Comparison of ENCODE assay signal across 8 cellular contexts in the genomic region with DNA sequence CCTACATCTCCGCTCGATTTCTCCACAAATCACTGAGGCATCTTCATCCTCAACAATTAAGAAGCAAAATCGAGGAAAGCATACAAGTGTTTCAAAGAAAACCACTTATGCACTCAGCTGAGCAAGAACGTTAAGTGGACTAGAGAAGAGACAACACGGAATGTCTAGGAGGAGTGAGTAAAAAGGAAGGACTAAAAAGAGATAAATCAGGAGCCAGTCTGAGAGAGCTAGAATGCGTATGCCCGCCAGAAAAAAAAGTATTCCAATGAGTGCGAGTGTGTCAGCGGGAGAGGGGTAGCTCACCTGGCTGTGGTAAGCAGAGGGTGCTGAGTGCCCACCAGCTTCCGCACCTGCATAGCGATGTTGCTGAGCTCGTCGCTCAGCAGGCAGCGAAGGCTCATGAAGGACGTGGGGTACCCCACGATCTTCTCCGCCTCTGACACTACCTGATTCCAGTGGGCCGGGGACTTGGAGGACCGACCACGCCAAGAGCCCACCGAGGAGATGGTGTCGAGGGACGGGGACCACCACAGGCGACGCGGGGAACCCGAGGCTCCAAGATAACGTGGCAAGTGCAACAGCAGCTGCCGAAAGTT.
DNase-seq lines count a peak whose midpoint lies in the region; ATAC-seq and TF ChIP-seq lines count a peak whose summit lies in the region.

No MANE protein-coding gene starts in this region.

- peak in 4 of 6 experiments; percentile 11 to 58 (median 40) for DNase-seq in stimulated activated naive CD4-positive, alpha-beta T cell (lab: John Stamatoyannopoulos, UW)
- DNase-seq in stimulated activated naive CD4-positive, alpha-beta T cell treated with Interleukin-2 at 50 U/mL for 16 hours (lab: John Stamatoyannopoulos, UW): no peak
- DNase-seq in NCI-H2107 (lab: John Stamatoyannopoulos, UW) (peak; percentile 4), fibroblast of mammary gland (ENCODE audit: low read depth) (peak; percentile 26), nephron progenitor cell (no peak), NCI-H187 treated with DMSO at 0.1 percent for 48 hours (lab: John Stamatoyannopoulos, UW) (no peak)
- DNase-seq in activated CD4-positive, alpha-beta T cell treated with anti-CD3 and anti-CD28 coated beads, Interleukin-2, amount 50 U/mL, for 48 hours: peak; percentile 30 to 42

- peak overlapping the region; percentile 85 for H3K4me3 ChIP-seq in fibroblast of mammary gland (ENCODE audit: control insufficient read depth, low read depth, low read length)

- peaks cover 8% of the 10 kb centered on the region for H3K36me3 Mint-ChIP-seq in nephron progenitor cell (ENCODE audit: low read depth)

- ATAC-seq in HG02759 (IDR thresholded peaks at IDR 0.05; ENCODE audit: unreplicated experiment): peak; percentile 31

- no peaks in the 10 kb centered on the region for H3K9me3 Mint-ChIP-seq in nephron progenitor cell

- peaks cover 24% of the 10 kb centered on the region for H3K4me1 Mint-ChIP-seq in nephron progenitor cell

- H3K4me3 Mint-ChIP-seq in nephron progenitor cell: peak overlapping the region; percentile 91

- TF ChIP-seq CTCF in fibroblast of mammary gland (conservative IDR thresholded peaks at IDR 0.05; ENCODE audit: control insufficient read depth, insufficient read depth, low read depth, low read length) (no peak), nephron progenitor cell (IDR thresholded peaks at IDR 0.05) (no peak)

- H3K27me3 Mint-ChIP-seq in nephron progenitor cell (ENCODE audit: low read depth, poor library complexity): peaks cover 13% of the 10 kb centered on the region

- H3K27ac Mint-ChIP-seq in nephron progenitor cell: peak overlapping the region; percentile 85

Comparison
In these comparisons a context has a peak if more than half of its experiments do, and no peak if none do; other contexts are left out.
1. DNase-seq: peak in stimulated activated naive CD4-positive, alpha-beta T cell (4 of 6), NCI-H2107 (single experiment), activated CD4-positive, alpha-beta T cell treated with anti-CD3 and anti-CD28 coated beads, Interleukin-2, amount 50 U/mL, for 48 hours (2 of 2) and fibroblast of mammary gland (single experiment); none in stimulated activated naive CD4-positive, alpha-beta T cell treated with Interleukin-2 at 50 U/mL for 16 hours (single experiment), nephron progenitor cell (single experiment) and NCI-H187 treated with DMSO at 0.1 percent for 48 hours (single experiment).